In the genomic region with DNA sequence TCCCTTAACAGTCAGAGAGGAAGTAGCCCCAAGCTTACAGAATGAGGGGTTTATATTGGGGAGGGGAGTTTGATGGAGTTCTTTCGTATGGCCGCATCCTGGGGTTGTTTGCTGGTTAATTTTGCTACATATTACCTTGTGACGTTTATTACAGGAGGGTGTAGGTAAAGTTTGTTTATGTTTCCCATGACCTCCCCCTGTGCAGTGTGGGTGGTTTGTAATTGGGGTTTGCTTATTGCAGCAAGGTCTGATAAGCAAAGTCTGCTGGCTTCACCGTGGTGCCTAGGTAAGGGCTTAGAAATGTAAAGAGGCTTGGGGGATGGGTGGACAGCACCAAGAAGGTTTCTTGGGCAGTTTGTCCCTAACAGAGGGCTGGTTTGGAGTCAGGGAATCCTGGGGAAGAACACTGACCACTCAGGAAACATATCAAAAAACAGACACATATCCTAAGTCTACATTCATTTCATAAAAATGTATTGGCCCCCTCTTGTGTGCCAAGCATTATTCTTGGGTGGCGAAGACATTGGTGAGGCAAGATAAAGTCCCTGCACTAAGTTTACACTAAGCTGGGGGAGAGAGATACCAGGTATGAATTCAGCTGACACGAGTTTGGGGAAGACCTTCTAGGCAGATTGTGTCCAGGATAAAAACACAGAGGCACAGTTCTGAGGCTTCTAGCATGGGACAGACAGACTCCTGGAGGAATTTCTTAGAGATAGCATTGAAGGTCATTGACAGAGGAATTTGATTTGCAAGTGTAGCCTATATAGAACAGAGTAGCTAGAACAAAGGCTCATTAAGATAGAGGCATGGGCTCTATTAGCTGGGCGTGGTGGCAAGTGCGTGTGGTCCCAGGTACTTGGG, we compare ENCODE assay signal across 11 cellular contexts. TPM values are rescaled to one million over a fixed set of nuclear protein-coding genes. Genes with fewer than 3 reads are reported as not detected.
DNase-seq lines count a peak whose midpoint lies in the region; ATAC-seq and TF ChIP-seq lines count a peak whose summit lies in the region.
"Had no signal": no experiment of that assay in that cellular context is flagged by ENCODE, and none has a peak within 500 bp of the region (broad histone marks: within the 10 kb centered on the region; RNA-seq: fewer than 3 reads in every experiment).

No MANE protein-coding gene starts in this region.

- no peaks in the 10 kb centered on the region for H3K79me2 ChIP-seq in GM23338 (replicated peaks; ENCODE audit: insufficient read depth)

- H3K9me2 ChIP-seq in GM23338 (ENCODE audit: insufficient read depth): no peaks in the 10 kb centered on the region

- H2AFZ ChIP-seq in GM23338: no peak overlapping the region

- H3F3A ChIP-seq in GM23338 (replicated peaks; ENCODE audit: low read depth): 0 out of 2 replicates have a peak, but pooled peaks cover 4% of the 10 kb centered on the region

- H3K27me3 ChIP-seq in GM23338 (ENCODE audit: insufficient read depth): no peaks in the 10 kb centered on the region
- H3K27me3 ChIP-seq: BLaER1 had no signal

- no peak overlapping the region for H3K27ac ChIP-seq in GM23338 (ENCODE audit: low read depth)
- H3K27ac ChIP-seq: BLaER1, SK-N-MC, VCaP had no signal

- H3K27ac Mint-ChIP-seq in GM23338 (no peak overlapping the region), nephron progenitor cell (no peak overlapping the region)
- H3K27ac Mint-ChIP-seq in activated T-helper 2 cell treated with anti-CD3 and anti-CD28 coated beads, Interferon-gamma antibody, Interleukin-2, Interleukin-4, amounts not matched to agents 10 μg/mL and 5 μg/mL and 100 μg/mL, durations not matched to agents 14 hours and 24 hours and 36 hours: peak overlapping the region; percentile 31

- intact Hi-C loops in activated T-helper 2 cell treated with anti-CD3 and anti-CD28 coated beads, Interferon-gamma antibody, Interleukin-2, Interleukin-4, amounts not matched to agents 10 μg/mL and 5 μg/mL and 100 μg/mL, durations not matched to agents 14 hours and 24 hours and 36 hours (cut with micrococcal nuclease): no loop called here
- intact Hi-C loops in mucosa of descending colon (cut with DNase I, micrococcal nuclease): no loop called here

- TF ChIP-seq CTCF in GM23338 (conservative IDR thresholded peaks at IDR 0.05; ENCODE audit: low read depth in 2 of 2): no peak
- no peak for TF ChIP-seq CTCF in mucosa of descending colon (IDR thresholded peaks at IDR 0.05)
- TF ChIP-seq CTCF in nephron progenitor cell (IDR thresholded peaks at IDR 0.05): no peak

- H3K36me3 Mint-ChIP-seq in GM23338 (ENCODE audit: low read depth) (peaks cover 8% of the 10 kb centered on the region), nephron progenitor cell (ENCODE audit: low read depth) (peaks cover 7% of the 10 kb centered on the region)
- peaks cover 16% of the 10 kb centered on the region for H3K36me3 Mint-ChIP-seq in activated T-helper 2 cell treated with anti-CD3 and anti-CD28 coated beads, Interferon-gamma antibody, Interleukin-2, Interleukin-4, amounts not matched to agents 10 μg/mL and 5 μg/mL and 100 μg/mL, durations not matched to agents 14 hours and 24 hours and 36 hours (ENCODE audit: low read depth)

- peak overlapping the region; percentile 13; the same call in 1 of the 3 replicates for H3K4me3 Mint-ChIP-seq in GM23338
- no peak overlapping the region for H3K4me3 Mint-ChIP-seq in activated T-helper 2 cell treated with anti-CD3 and anti-CD28 coated beads, Interferon-gamma antibody, Interleukin-2, Interleukin-4, amounts not matched to agents 10 μg/mL and 5 μg/mL and 100 μg/mL, durations not matched to agents 14 hours and 24 hours and 36 hours (ENCODE audit: low read depth)
- H3K4me3 Mint-ChIP-seq in nephron progenitor cell: no peak overlapping the region

- 0 out of 2 replicates have a peak overlapping the region, but pooled peaks have one; percentile 18 for H3K4me3 ChIP-seq in GM23338
- H3K4me3 ChIP-seq in mucosa of descending colon: no peak overlapping the region
- H3K4me3 ChIP-seq: BLaER1, lung, SK-N-MC had no signal

- H3K9me3 Mint-ChIP-seq in GM23338: peaks cover 3% of the 10 kb centered on the region; the same call in 2 of the 3 replicates
- no peaks in the 10 kb centered on the region for H3K9me3 Mint-ChIP-seq in activated T-helper 2 cell treated with anti-CD3 and anti-CD28 coated beads, Interferon-gamma antibody, Interleukin-2, Interleukin-4, amounts not matched to agents 10 μg/mL and 5 μg/mL and 100 μg/mL, durations not matched to agents 14 hours and 24 hours and 36 hours
- peaks cover 3% of the 10 kb centered on the region for H3K9me3 Mint-ChIP-seq in nephron progenitor cell

- H4K20me1 ChIP-seq in GM23338 (replicated peaks; ENCODE audit: insufficient read depth): no peaks in the 10 kb centered on the region

- ATAC-seq in GM23338: peak; percentile 19; the same call in 1 of the 3 replicates
- peak; percentile 44 for ATAC-seq in mucosa of descending colon

- H3K4me1 ChIP-seq in GM23338 (ENCODE audit: insufficient read depth): peaks cover 16% of the 10 kb centered on the region
- peaks cover 20% of the 10 kb centered on the region for H3K4me1 ChIP-seq in mucosa of descending colon (ENCODE audit: low read depth)

- H3K4me1 Mint-ChIP-seq in GM23338 (peaks cover 17% of the 10 kb centered on the region), nephron progenitor cell (peaks cover 32% of the 10 kb centered on the region)
- peaks cover 38% of the 10 kb centered on the region for H3K4me1 Mint-ChIP-seq in activated T-helper 2 cell treated with anti-CD3 and anti-CD28 coated beads, Interferon-gamma antibody, Interleukin-2, Interleukin-4, amounts not matched to agents 10 μg/mL and 5 μg/mL and 100 μg/mL, durations not matched to agents 14 hours and 24 hours and 36 hours (ENCODE audit: low read depth)

- H3K36me3 ChIP-seq in GM23338 (ENCODE audit: insufficient read depth) (no peaks in the 10 kb centered on the region), mucosa of descending colon (ENCODE audit: low read depth) (no peaks in the 10 kb centered on the region)

- H3K27me3 Mint-ChIP-seq in GM23338 (ENCODE audit: insufficient read depth, low read depth, poor library complexity) (peaks cover 5% of the 10 kb centered on the region), nephron progenitor cell (ENCODE audit: low read depth, poor library complexity) (no peaks in the 10 kb centered on the region)
- no peaks in the 10 kb centered on the region for H3K27me3 Mint-ChIP-seq in activated T-helper 2 cell treated with anti-CD3 and anti-CD28 coated beads, Interferon-gamma antibody, Interleukin-2, Interleukin-4, amounts not matched to agents 10 μg/mL and 5 μg/mL and 100 μg/mL, durations not matched to agents 14 hours and 24 hours and 36 hours (ENCODE audit: low read depth)

- peak overlapping the region; percentile 68 for H3K4me2 ChIP-seq in GM23338
- H3K4me2 ChIP-seq: BLaER1 had no signal

- DNase-seq in GM23338 (ENCODE audit: low spot score): no peak
- DNase-seq in activated T-helper 2 cell treated with anti-CD3 and anti-CD28 coated beads, Interferon-gamma antibody, Interleukin-2, Interleukin-4, amounts not matched to agents 10 μg/mL and 5 μg/mL and 100 μg/mL, durations not matched to agents 14 hours and 24 hours and 36 hours (ENCODE audit: low spot score): no peak
- DNase-seq in mucosa of descending colon: no peak
- no peak for DNase-seq in nephron progenitor cell
- DNase-seq in NCI-H2171 treated with DMSO at 0.1 percent for 48 hours (lab: John Stamatoyannopoulos, UW): no peak
- no peak for DNase-seq in C1 segment of cervical spinal cord (lab: John Stamatoyannopoulos, UW)
- DNase-seq: NCI-H2171 had no signal

- no peaks in the 10 kb centered on the region for H3K9me3 ChIP-seq in mucosa of descending colon
- H3K9me3 ChIP-seq: BLaER1 had no signal

TF ChIP-seq in GM23338, 12 proteins besides CTCF, POLR2A, EP300 and RAD21 (continues in another document):
- no peak for TF ChIP-seq JUNB (IDR thresholded peaks at IDR 0.05; ENCODE audit: unreplicated experiment)

RNA-seq across cellular contexts. Expression of a gene that starts 9.6 kb away (rescaled TPM):
- 10.7 and 12.9 TPM in 2 replicates for total RNA-seq in GM23338 (2014; rRNA removed; shearing (Covaris generic))
- polyA plus RNA-seq in GM23338 (2016; fragmentation: Nextera tagmentation; extraction: Ambion mirVana): 5.6 and 6.0 TPM in 2 replicates
- 14.5 and 14.6 TPM in 2 replicates for total RNA-seq in activated T-helper 2 cell treated with anti-CD3 and anti-CD28 coated beads, Interferon-gamma antibody, Interleukin-2, Interleukin-4, amounts not matched to agents 10 μg/mL and 5 μg/mL and 100 μg/mL, durations not matched to agents 14 hours and 24 hours and 36 hours
- total RNA-seq in mucosa of descending colon: 10 to 100 TPM; 11.2 to 20.2 (median 12.7) TPM

RNA-seq across cellular contexts. Expression of a gene that starts 14.0 kb away (rescaled TPM):
- total RNA-seq in GM23338 (2014; rRNA removed; shearing (Covaris generic)): 10.8 and 12.6 TPM in 2 replicates
- polyA plus RNA-seq in GM23338 (2016; fragmentation: Nextera tagmentation; extraction: Ambion mirVana): 3.0 and 4.2 TPM in 2 replicates
- 11.8 and 11.9 TPM in 2 replicates for total RNA-seq in activated T-helper 2 cell treated with anti-CD3 and anti-CD28 coated beads, Interferon-gamma antibody, Interleukin-2, Interleukin-4, amounts not matched to agents 10 μg/mL and 5 μg/mL and 100 μg/mL, durations not matched to agents 14 hours and 24 hours and 36 hours
- 10 to 100 TPM in 2 of 3 donors, 1 to 10 TPM in 1; 9.2 to 13.8 (median 10.5) TPM for total RNA-seq in mucosa of descending colon

RNA-seq across cellular contexts. Expression of a gene that starts 22.3 kb away (rescaled TPM):
- total RNA-seq in GM23338 (2014; rRNA removed; shearing (Covaris generic)): 34.6 and 43.0 TPM in 2 replicates
- polyA plus RNA-seq in GM23338 (2016; fragmentation: Nextera tagmentation; extraction: Ambion mirVana): 8.3 and 8.5 TPM in 2 replicates
- total RNA-seq in activated T-helper 2 cell treated with anti-CD3 and anti-CD28 coated beads, Interferon-gamma antibody, Interleukin-2, Interleukin-4, amounts not matched to agents 10 μg/mL and 5 μg/mL and 100 μg/mL, durations not matched to agents 14 hours and 24 hours and 36 hours: 16.9 and 17.1 TPM in 2 replicates
- total RNA-seq in mucosa of descending colon: 10 to 100 TPM; 53.9 to 70.1 (median 65.9) TPM

RNA-seq across cellular contexts. Expression of a gene that starts 22.9 kb away (rescaled TPM):
- 1.3 and 4.0 TPM in 2 replicates for total RNA-seq in GM23338 (2014; rRNA removed; shearing (Covaris generic))
- 4.4 and 6.2 TPM in 2 replicates for polyA plus RNA-seq in GM23338 (2016; fragmentation: Nextera tagmentation; extraction: Ambion mirVana)
- total RNA-seq in activated T-helper 2 cell treated with anti-CD3 and anti-CD28 coated beads, Interferon-gamma antibody, Interleukin-2, Interleukin-4, amounts not matched to agents 10 μg/mL and 5 μg/mL and 100 μg/mL, durations not matched to agents 14 hours and 24 hours and 36 hours: 8.7 and 9.2 TPM in 2 replicates
- total RNA-seq in mucosa of descending colon: 10 to 100 TPM; 17.0 to 23.0 (median 20.7) TPM

RNA-seq across cellular contexts. Expression of a gene that starts 36.9 kb away (rescaled TPM):
- total RNA-seq in GM23338 (2014; rRNA removed; shearing (Covaris generic)): 7.1 and 7.5 TPM in 2 replicates
- 4.9 and 5.4 TPM in 2 replicates for polyA plus RNA-seq in GM23338 (2016; fragmentation: Nextera tagmentation; extraction: Ambion mirVana)
- total RNA-seq in activated T-helper 2 cell treated with anti-CD3 and anti-CD28 coated beads, Interferon-gamma antibody, Interleukin-2, Interleukin-4, amounts not matched to agents 10 μg/mL and 5 μg/mL and 100 μg/mL, durations not matched to agents 14 hours and 24 hours and 36 hours: 18.9 and 22.2 TPM in 2 replicates
- 10 to 100 TPM; 14.7 to 28.4 (median 24.8) TPM for total RNA-seq in mucosa of descending colon
